ENCODE assay signal across 9 cellular contexts in genomic region chr6:35686873-35687557, GRCh38. TPM values are rescaled to one million over a fixed set of nuclear protein-coding genes. Genes with fewer than 3 reads are reported as not detected.
A peak's percentile ranks its signal among the peaks of the same experiment; 100 is the strongest.
DNase-seq lines count a peak whose midpoint lies in the region; ATAC-seq and TF ChIP-seq lines count a peak whose summit lies in the region.
"Had no signal": no experiment of that assay in that cellular context is flagged by ENCODE, and none has a peak within 500 bp of the region (broad histone marks: within the 10 kb centered on the region; RNA-seq: fewer than 3 reads in every experiment).

No MANE protein-coding gene starts in this region.

- TF ChIP-seq CTCF in VCaP (conservative IDR thresholded peaks at IDR 0.05), result no peak

- peak overlapping the region; percentile 86 for H3K27ac Mint-ChIP-seq in stimulated activated effector memory CD8-positive, alpha-beta T cell treated with anti-CD3 and anti-CD28 coated beads, Interleukin-12 subunit alpha, Interleukin-12 subunit beta, amount 100 ng/mL, for 72 hours

- peaks cover 16% of the 10 kb centered on the region for H3K4me1 ChIP-seq in right cardiac atrium (ENCODE audit: control insufficient read depth, insufficient read depth, low read length)

- intact Hi-C loops in right cardiac atrium (cut with DNase I), result loop anchor here (5.0 to 10.0 kb wide), 4 partner anchors 40 to 102 kb away; no protein-coding TSS in a partner anchor

- H3K4me1 Mint-ChIP-seq in stimulated activated effector memory CD8-positive, alpha-beta T cell treated with anti-CD3 and anti-CD28 coated beads, Interleukin-12 subunit alpha, Interleukin-12 subunit beta, amount 100 ng/mL, for 72 hours, result peaks cover 12% of the 10 kb centered on the region

- H3K27me3 ChIP-seq in right cardiac atrium (ENCODE audit: control insufficient read depth, insufficient read depth), result no peaks in the 10 kb centered on the region

- H3K4me3 Mint-ChIP-seq in stimulated activated effector memory CD8-positive, alpha-beta T cell treated with anti-CD3 and anti-CD28 coated beads, Interleukin-12 subunit alpha, Interleukin-12 subunit beta, amount 100 ng/mL, for 72 hours, result peak overlapping the region; percentile 86

- peaks cover 23% of the 10 kb centered on the region for H3K36me3 Mint-ChIP-seq in stimulated activated effector memory CD8-positive, alpha-beta T cell treated with anti-CD3 and anti-CD28 coated beads, Interleukin-12 subunit alpha, Interleukin-12 subunit beta, amount 100 ng/mL, for 72 hours

- peak overlapping the region; percentile 86 for H3K4me3 ChIP-seq in right cardiac atrium (ENCODE audit: low read length)

- ATAC-seq in right cardiac atrium (no peak), HG03439 (IDR thresholded peaks at IDR 0.05; ENCODE audit: unreplicated experiment) (no peak)
- no peak for ATAC-seq in stimulated activated effector memory CD8-positive, alpha-beta T cell treated with anti-CD3 and anti-CD28 coated beads, Interleukin-12 subunit alpha, Interleukin-12 subunit beta, amount 100 ng/mL, for 72 hours

- DNase-seq in DMS79 treated with DMSO at 0.1 percent for 48 hours (lab: John Stamatoyannopoulos, UW) (peak; percentile 36), DMS79 (lab: John Stamatoyannopoulos, UW) (no peak), right cardiac atrium (no peak), ureter (ENCODE audit: low spot score) (no peak), NCI-H1436 treated with DMSO at 0.1 percent for 48 hours (lab: John Stamatoyannopoulos, UW) (no peak)
- no peak for DNase-seq in stimulated activated effector memory CD8-positive, alpha-beta T cell treated with anti-CD3 and anti-CD28 coated beads, Interleukin-12 subunit alpha, Interleukin-12 subunit beta, amount 100 ng/mL, for 72 hours (ENCODE audit: low spot score in 2 of 2)

- H3K27ac ChIP-seq in VCaP (peak overlapping the region; percentile 86), right cardiac atrium (ENCODE audit: low read length) (no peak overlapping the region)

- 45% methylated on average over 4 of the region's 4 CpGs for WGBS in right cardiac atrium

- no peaks in the 10 kb centered on the region for H3K9me3 Mint-ChIP-seq in stimulated activated effector memory CD8-positive, alpha-beta T cell treated with anti-CD3 and anti-CD28 coated beads, Interleukin-12 subunit alpha, Interleukin-12 subunit beta, amount 100 ng/mL, for 72 hours

- no peaks in the 10 kb centered on the region for H3K9me3 ChIP-seq in right cardiac atrium (ENCODE audit: control insufficient read depth, low read length)

RNA-seq across cellular contexts. Expression of gene FKBP5, which starts 1.7 kb away (rescaled TPM):
- 100 to 1,000 TPM; 109 to 155 (median 111) TPM for total RNA-seq in right cardiac atrium
- 75.0 TPM for polyA plus RNA-seq in right cardiac atrium
- total RNA-seq in ureter, result 112 TPM

RNA-seq across cellular contexts. Expression of gene ARMC12, which starts 49.8 kb away (rescaled TPM):
- under 1 TPM in 1 of 4 donors, not detected in 3; 0.31 TPM for total RNA-seq in right cardiac atrium
- polyA plus RNA-seq in right cardiac atrium, result 0.32 TPM
- total RNA-seq in ureter, result 1.5 TPM
- total RNA-seq: SK-MEL-5 had no signal
